26 cellular contexts compared by ENCODE assay signal in the genomic region with DNA sequence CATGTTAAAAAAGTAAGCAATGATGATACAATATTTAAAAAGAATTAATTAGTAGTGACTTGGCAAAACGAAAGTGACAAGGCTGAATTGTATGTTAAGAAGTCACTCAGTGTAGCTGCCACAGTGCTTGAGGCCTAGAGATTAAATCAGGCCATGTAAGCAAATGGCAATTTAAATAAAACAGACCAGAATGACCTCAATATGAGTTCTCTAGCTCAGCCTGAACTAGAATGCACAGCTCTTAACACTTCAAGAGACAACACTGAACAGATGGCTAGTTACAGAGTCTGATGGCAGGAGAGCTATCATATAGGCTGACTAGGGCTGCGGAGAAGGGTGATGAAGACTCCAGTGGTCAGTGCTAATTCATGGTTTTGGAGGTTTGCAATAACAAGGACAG.
DNase-seq lines count a peak whose midpoint lies in the region; TF ChIP-seq lines count a peak whose summit lies in the region.
"Had no signal": no experiment of that assay in that cellular context is flagged by ENCODE, and none has a peak within 500 bp of the region (broad histone marks: within the 10 kb centered on the region; RNA-seq: fewer than 3 reads in every experiment).

No MANE protein-coding gene starts in this region.

- H3K4me2 ChIP-seq in smooth muscle cell, result peak overlapping the region; percentile 47

- peaks cover 4% of the 10 kb centered on the region for H3F3A ChIP-seq in smooth muscle cell (ENCODE audit: low read depth)

- peak overlapping the region; percentile 13 for H2AFZ ChIP-seq in smooth muscle cell (ENCODE audit: low read depth)

- H4K20me1 ChIP-seq in smooth muscle cell (ENCODE audit: low read depth), result no peaks in the 10 kb centered on the region

- no peak for TF ChIP-seq CTCF in smooth muscle cell (IDR thresholded peaks at IDR 0.05; ENCODE audit: borderline replicate concordance, insufficient read depth, poor library complexity, severe bottlenecking)

- no peak overlapping the region for H3K4me3 ChIP-seq in smooth muscle cell
- H3K4me3 ChIP-seq: colonic mucosa, left ventricle myocardium inferior, thoracic aorta, uterus had no signal

- no peak overlapping the region for H3K9ac ChIP-seq in smooth muscle cell (ENCODE audit: low read depth)

- DNase-seq in NCI-H1694 treated with DMSO at 0.1 percent for 48 hours (lab: John Stamatoyannopoulos, UW) (peak; percentile 0), NCI-H1694 (lab: John Stamatoyannopoulos, UW) (no peak), cerebellar cortex (ENCODE audit: low spot score) (peak; percentile 81), smooth muscle cell (lab: John Stamatoyannopoulos, UW; ENCODE audit: unreplicated experiment) (no peak), KG1 (lab: John Stamatoyannopoulos, UW) (no peak), SIG-M5 (lab: John Stamatoyannopoulos, UW) (no peak), NCI-H748 treated with DMSO at 0.1 percent for 48 hours (lab: John Stamatoyannopoulos, UW) (no peak)
- DNase-seq: 8988T; activated CD4-positive, alpha-beta T cell treated with anti-CD3 and anti-CD28 coated beads for 36 hours; activated CD8-positive, alpha-beta T cell treated with anti-CD3 and anti-CD28 coated beads for 36 hours; activated naive CD4-positive, alpha-beta T cell treated with anti-CD3 and anti-CD28 coated beads, Interleukin-2, amount 10 ng/mL, durations not matched to agents 7 days and 5 days; brain microvascular endothelial cell; Calu3; colonic mucosa; DND-41; effector memory CD4-positive, alpha-beta T cell; left ventricle myocardium inferior; naive thymus-derived CD4-positive, alpha-beta T cell; NCI-H1092 treated with DMSO at 0.1 percent for 48 hours; NCI-H1930; NCI-H526; nucleus accumbens; stimulated activated naive B cell treated with anti-CD40 and anti-IgM and Interleukin-4, amounts not matched to agents 10 μg/mL and 1 μg/mL and 100 μg/mL, for 72 hours; uterus had no signal

- no peaks in the 10 kb centered on the region for H3K9me3 ChIP-seq in smooth muscle cell (replicated peaks; ENCODE audit: low read depth)
- H3K9me3 ChIP-seq: colonic mucosa, left ventricle myocardium inferior, thoracic aorta, uterus had no signal

- peaks cover 19% of the 10 kb centered on the region for H3K4me1 ChIP-seq in smooth muscle cell (ENCODE audit: low read depth)
- H3K4me1 ChIP-seq: colonic mucosa, left ventricle myocardium inferior, uterus had no signal

- WGBS in smooth muscle cell (ENCODE audit: low lambda C conversion rate), result 26% methylated on average over 2 of the region's 2 CpGs

- H3K79me2 ChIP-seq in smooth muscle cell (ENCODE audit: low read depth), result no peaks in the 10 kb centered on the region

- no peaks in the 10 kb centered on the region for H3K36me3 ChIP-seq in smooth muscle cell (ENCODE audit: low read depth)
- H3K36me3 ChIP-seq: brain microvascular endothelial cell, colonic mucosa, left ventricle myocardium inferior, thoracic aorta, uterus had no signal

- H3K27me3 ChIP-seq in layer of hippocampus (ENCODE audit: control insufficient read depth, insufficient read depth, low read length) (no peaks in the 10 kb centered on the region), smooth muscle cell (ENCODE audit: low read depth) (no peaks in the 10 kb centered on the region)
- H3K27me3 ChIP-seq: brain microvascular endothelial cell, colonic mucosa, uterus had no signal

- H3K27ac ChIP-seq in layer of hippocampus (ENCODE audit: low read depth, low read length) (peak overlapping the region; percentile 39), smooth muscle cell (ENCODE audit: low read depth) (peak overlapping the region; percentile 77)
- H3K27ac ChIP-seq: brain microvascular endothelial cell, colonic mucosa, left ventricle myocardium inferior, thoracic aorta, uterus had no signal

Comparison
In these comparisons a context has a peak if more than half of its experiments do, and no peak if none do; other contexts are left out.
1. DNase-seq: peak in NCI-H1694 treated with DMSO at 0.1 percent for 48 hours (single experiment) and cerebellar cortex (single experiment); none in NCI-H1694 (single experiment), smooth muscle cell (single experiment), KG1 (single experiment), SIG-M5 (single experiment) and NCI-H748 treated with DMSO at 0.1 percent for 48 hours (single experiment).